12 cellular contexts compared by ENCODE assay signal in the genomic region with DNA sequence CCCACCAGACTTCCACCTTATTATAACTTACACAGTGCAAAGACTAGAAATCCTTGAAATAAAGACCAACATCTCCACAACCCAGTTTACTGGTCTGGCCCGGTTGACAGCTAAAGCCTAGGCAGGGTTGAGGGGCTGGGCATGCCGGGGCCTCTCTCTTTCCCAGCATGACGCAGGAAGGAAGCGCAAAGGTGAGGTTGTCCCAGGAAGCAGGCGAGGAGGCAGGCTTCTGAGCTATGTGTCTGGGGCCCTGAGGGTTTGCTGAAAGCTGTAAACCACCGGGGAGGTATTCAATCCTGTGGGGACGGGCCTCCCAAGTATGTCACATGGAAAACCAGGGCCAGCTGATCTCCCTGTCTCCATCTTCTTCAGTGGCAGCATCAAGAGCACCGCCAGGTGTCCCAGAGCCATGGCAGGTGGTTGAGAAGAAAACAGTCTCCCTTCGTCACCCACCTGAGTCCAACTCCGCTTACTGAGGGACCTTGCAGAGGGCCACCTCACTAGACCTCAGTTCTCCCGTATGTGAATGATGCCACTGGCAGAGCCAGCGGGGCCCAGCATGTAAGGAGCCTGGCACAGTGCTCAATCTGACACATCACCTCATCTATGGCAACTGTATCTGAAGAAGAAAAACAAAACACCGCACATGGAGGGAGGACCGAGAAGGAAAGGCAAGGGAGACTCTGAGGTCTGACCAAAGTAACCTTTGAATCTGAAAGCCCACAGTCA. TPM values are rescaled to one million over a fixed set of nuclear protein-coding genes. Genes with fewer than 3 reads are reported as not detected.
A peak's percentile ranks its signal among the peaks of the same experiment; 100 is the strongest.
DNase-seq lines count a peak whose midpoint lies in the region; ATAC-seq and TF ChIP-seq lines count a peak whose summit lies in the region.
"Had no signal": no experiment of that assay in that cellular context is flagged by ENCODE, and none has a peak within 500 bp of the region (broad histone marks: within the 10 kb centered on the region; RNA-seq: fewer than 3 reads in every experiment).

No MANE protein-coding gene starts in this region.

- H3K4me1 Mint-ChIP-seq in CD4-positive, alpha-beta memory T cell, result peaks cover 60 to 94% (median 83%) of the 10 kb centered on the region in 4 donors

- peak overlapping the region; percentile 90 for H3K27ac ChIP-seq in CD4-positive, alpha-beta memory T cell (ENCODE audit: low read depth, low read length)
- no peak overlapping the region for H3K27ac ChIP-seq in osteoblast (ENCODE audit: low read depth, low read length)
- H3K27ac ChIP-seq: PC-9, WERI-Rb-1 had no signal

- H3K9me3 Mint-ChIP-seq in CD4-positive, alpha-beta memory T cell, result no peaks in the 10 kb centered on the region

- H4K20me1 ChIP-seq in osteoblast (ENCODE audit: insufficient read depth, low read length), result no peaks in the 10 kb centered on the region

- CTCF ChIA-PET in CD4-positive, alpha-beta memory T cell (lab: Charles Lee; ENCODE audit: partially characterized antibody), result interaction anchor here (1.0 to 12.2 kb wide), 3 partner anchors 22 to 47 kb away, joined by 3 to 120 read pairs (median 5); no protein-coding TSS in a partner anchor

- H3K4me2 ChIP-seq in osteoblast (ENCODE audit: insufficient read depth, low read length), result no peak overlapping the region
- H3K4me2 ChIP-seq: PC-9 had no signal

- H2AFZ ChIP-seq in osteoblast (ENCODE audit: low read length), result no peak overlapping the region
- H2AFZ ChIP-seq: PC-9 had no signal

- peak overlapping the region in 7 of 8 donors; percentile 39 to 96 (median 72) for H3K4me3 Mint-ChIP-seq in CD4-positive, alpha-beta memory T cell

- H3K27me3 Mint-ChIP-seq in CD4-positive, alpha-beta memory T cell, result no peaks in the 10 kb centered on the region

- H3K36me3 ChIP-seq in CD4-positive, alpha-beta memory T cell (ENCODE audit: insufficient read depth, low read length), result peaks cover 12% of the 10 kb centered on the region
- peaks cover 9% of the 10 kb centered on the region for H3K36me3 ChIP-seq in osteoblast (ENCODE audit: insufficient read depth, low read length)

- peak overlapping the region in 1 of 2 donors; percentile 14 for H3K4me3 ChIP-seq in CD4-positive, alpha-beta memory T cell (ENCODE audit: low read length in 2 of 2)
- H3K4me3 ChIP-seq in epithelial cell of esophagus (ENCODE audit: low read length), result no peak overlapping the region
- no peak overlapping the region for H3K4me3 ChIP-seq in osteoblast (ENCODE audit: insufficient read depth, low read length)
- H3K4me3 ChIP-seq: PC-9 had no signal

- TF ChIP-seq POLR2A in erythroblast (IDR thresholded peaks at IDR 0.05; ENCODE audit: low read length), result no peak

- H3K4me1 ChIP-seq in CD4-positive, alpha-beta memory T cell (ENCODE audit: insufficient read depth, low read length), result peaks cover 95% of the 10 kb centered on the region
- H3K4me1 ChIP-seq in osteoblast (ENCODE audit: insufficient read depth, low read length), result no peaks in the 10 kb centered on the region

- peak in 1 of 5 donors; percentile 57 for DNase-seq in CD4-positive, alpha-beta memory T cell
- DNase-seq in NCI-H510A treated with DMSO at 0.1 percent for 48 hours (lab: John Stamatoyannopoulos, UW) (peak; percentile 19), epithelial cell of esophagus (ENCODE audit: low read depth) (peak; percentile 29), osteoblast (ENCODE audit: insufficient read length, low spot score, missing footprints) (peak; percentile 23), erythroblast (lab: John Stamatoyannopoulos, UW) (no peak), NCI-H2227 treated with DMSO at 0.1 percent for 48 hours (lab: John Stamatoyannopoulos, UW) (no peak)
- DNase-seq in stimulated activated CD4-positive, alpha-beta T cell treated with anti-CD3 and anti-CD28 coated beads, Interleukin-2, amount 100 ng/mL, for 24 hours, result no peak
- DNase-seq: NCI-H1105 treated with DMSO at 0.1 percent for 48 hours, PC-9, retina, WERI-Rb-1 had no signal

- peaks cover 2% of the 10 kb centered on the region for H3K79me2 ChIP-seq in osteoblast (ENCODE audit: insufficient read depth, low read length)

- H3K36me3 Mint-ChIP-seq in CD4-positive, alpha-beta memory T cell, result peaks cover 28 to 48% of the 10 kb centered on the region in 2 donors

- intact Hi-C loops in CD4-positive, alpha-beta memory T cell (cut with micrococcal nuclease), result no loop called here

- peak overlapping the region; percentile 92 to 99 (median 97) for H3K27ac Mint-ChIP-seq in CD4-positive, alpha-beta memory T cell

- no peaks in the 10 kb centered on the region for H3K27me3 ChIP-seq in CD4-positive, alpha-beta memory T cell (ENCODE audit: insufficient read depth, low read length)
- no peaks in the 10 kb centered on the region for H3K27me3 ChIP-seq in osteoblast (ENCODE audit: insufficient read depth, low read length)

- POLR2A ChIA-PET in CD4-positive, alpha-beta memory T cell (lab: Charles Lee; ENCODE audit: partially characterized antibody), result interaction anchor here (1.0 to 2.6 kb wide), 6 partner anchors 9 to 47 kb away, joined by 3 to 18 read pairs (median 7); no protein-coding TSS in a partner anchor

- TF ChIP-seq CTCF in epithelial cell of esophagus (IDR thresholded peaks at IDR 0.05; ENCODE audit: insufficient read depth, low read depth, low read length, missing control alignments) (no peak), osteoblast (IDR thresholded peaks at IDR 0.05; ENCODE audit: extremely low read depth, low read depth, low read length) (no peak)

- H3K9me3 ChIP-seq in CD4-positive, alpha-beta memory T cell (ENCODE audit: control insufficient read depth in 1 of 2, low read length in 2 of 2), result no peaks in the 10 kb centered on the region
- no peaks in the 10 kb centered on the region for H3K9me3 ChIP-seq in osteoblast (ENCODE audit: low read depth, low read length)

- ATAC-seq in GM18907 (IDR thresholded peaks at IDR 0.05; ENCODE audit: unreplicated experiment), result no peak

RNA-seq across cellular contexts. Expression of a gene that starts 49.5 kb away (rescaled TPM):
- total RNA-seq in CD4-positive, alpha-beta memory T cell, result 10 to 100 TPM; 57.3 to 60.7 TPM
- polyA plus RNA-seq in CD4-positive, alpha-beta memory T cell, result 10 to 100 TPM in 1 of 2 donors, 1 to 10 TPM in 1; 7.3 to 42.5 TPM
- 12.1 and 12.7 TPM in 2 replicates for total RNA-seq in osteoblast

Comparison
In these comparisons a context has a peak if more than half of its experiments do, and no peak if none do; other contexts are left out.
1. DNase-seq: peak in NCI-H510A treated with DMSO at 0.1 percent for 48 hours (single experiment), epithelial cell of esophagus (single experiment) and osteoblast (single experiment); none in erythroblast (0 of 2), stimulated activated CD4-positive, alpha-beta T cell treated with anti-CD3 and anti-CD28 coated beads, Interleukin-2, amount 100 ng/mL, for 24 hours (0 of 2) and NCI-H2227 treated with DMSO at 0.1 percent for 48 hours (single experiment).